6 cellular contexts compared by ENCODE assay signal in the genomic region with DNA sequence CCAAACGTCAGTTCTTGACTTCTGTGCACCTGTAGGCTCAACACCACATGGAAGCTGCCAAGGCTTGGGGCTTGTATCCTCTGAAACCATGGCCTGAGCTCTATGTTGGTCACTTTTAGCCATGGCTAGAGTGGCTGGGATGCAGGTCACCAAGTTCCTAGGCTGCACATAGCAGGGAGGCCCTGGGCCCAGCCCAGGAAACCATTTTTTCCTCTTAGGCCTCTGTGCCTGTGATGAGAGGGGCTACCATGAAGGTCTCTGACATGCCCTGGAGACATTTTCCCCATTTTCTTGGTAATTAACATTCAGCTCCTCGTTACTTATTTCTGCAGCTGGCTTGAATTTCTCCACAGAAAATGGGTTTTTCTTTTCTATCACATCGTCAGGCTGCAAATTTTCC. TPM values are rescaled to one million over a fixed set of nuclear protein-coding genes. Genes with fewer than 3 reads are reported as not detected.
"Had no signal": no experiment of that assay in that cellular context is flagged by ENCODE, and none has a peak within 500 bp of the region (broad histone marks: within the 10 kb centered on the region; RNA-seq: fewer than 3 reads in every experiment).

No MANE protein-coding gene starts in this region.

RNA-seq across cellular contexts. Expression of gene ITGB3, which starts 15.3 kb away (rescaled TPM):
- total RNA-seq: naive thymus-derived CD8-positive, alpha-beta T cell had no signal
- polyA plus RNA-seq: naive thymus-derived CD8-positive, alpha-beta T cell; neural cell had no signal

RNA-seq across cellular contexts. Expression of gene MYL4, which starts 59.8 kb away (rescaled TPM):
- total RNA-seq: naive thymus-derived CD8-positive, alpha-beta T cell; osteocyte; suprapubic skin; ureter; vagina had no signal
- polyA plus RNA-seq: naive thymus-derived CD8-positive, alpha-beta T cell; neural cell had no signal
